ENCODE assay signal across 22 cellular contexts in the genomic region with DNA sequence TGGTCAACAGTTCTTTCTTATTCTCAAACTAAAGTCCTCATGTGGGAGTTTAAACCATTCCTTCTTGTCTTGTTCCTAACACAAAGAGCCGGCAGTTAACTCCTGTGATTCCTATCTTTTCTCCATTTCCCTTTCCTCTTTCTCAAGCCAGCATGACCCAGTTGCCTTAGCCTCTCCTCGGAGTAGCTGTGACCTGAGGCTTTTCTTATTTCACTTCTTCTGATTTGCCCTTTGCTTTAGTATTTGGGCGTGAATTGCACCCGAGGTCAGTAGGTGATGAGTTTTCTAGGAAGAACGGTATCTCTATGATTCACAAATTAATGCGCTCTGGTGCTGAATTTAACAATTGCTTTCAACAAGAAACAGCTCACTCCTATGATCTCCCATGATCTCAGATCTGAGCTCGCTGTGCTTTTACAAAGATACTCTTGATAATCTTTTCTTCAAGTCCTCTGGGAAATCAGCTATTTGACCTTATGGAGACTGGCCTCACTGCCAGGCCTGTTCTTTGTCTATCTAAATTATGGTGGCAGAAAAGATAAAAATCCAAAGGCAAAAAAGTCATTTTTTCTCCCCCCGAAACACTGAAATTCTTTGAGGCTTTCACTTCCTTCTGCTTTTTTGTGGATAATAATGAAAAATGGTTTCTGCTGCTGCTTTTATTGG.
DNase-seq lines count a peak whose midpoint lies in the region; ATAC-seq, FAIRE-seq and TF ChIP-seq lines count a peak whose summit lies in the region.
"Had no signal": no experiment of that assay in that cellular context is flagged by ENCODE, and none has a peak within 500 bp of the region (broad histone marks: within the 10 kb centered on the region; RNA-seq: fewer than 3 reads in every experiment).

No MANE protein-coding gene starts in this region.

- POLR2A ChIA-PET in activated CD4-positive, alpha-beta T cell treated with anti-CD3 and anti-CD28 coated beads for 36 hours (lab: Charles Lee): no interaction called here

- no peaks in the 10 kb centered on the region for H3K9me3 Mint-ChIP-seq in activated CD4-positive, alpha-beta T cell treated with anti-CD3 and anti-CD28 coated beads for 36 hours (ENCODE audit: low read depth)
- H3K9me3 Mint-ChIP-seq in activated naive CD4-positive, alpha-beta T cell treated with anti-CD3 and anti-CD28 coated beads, Interleukin-2, amount 50 U/mL, for 72 hours: peaks cover 7 to 9% of the 10 kb centered on the region in 2 donors

- intact Hi-C loops in activated CD4-positive, alpha-beta T cell treated with anti-CD3 and anti-CD28 coated beads for 36 hours (cut with DNase I, micrococcal nuclease): no loop called here

- no peaks in the 10 kb centered on the region for H3K4me1 ChIP-seq in parathyroid adenoma

- no peak overlapping the region for H3K27ac ChIP-seq in parathyroid adenoma
- H3K27ac ChIP-seq: KMS-11, suprapubic skin had no signal

- ATAC-seq in activated CD4-positive, alpha-beta T cell treated with anti-CD3 and anti-CD28 coated beads for 36 hours: no peak
- ATAC-seq in HG03354 (IDR thresholded peaks at IDR 0.05; ENCODE audit: poor library complexity, severe bottlenecking, unreplicated experiment): no peak
- no peak for ATAC-seq in HG03175 (IDR thresholded peaks at IDR 0.05; ENCODE audit: unreplicated experiment)
- no peak for ATAC-seq in activated naive CD4-positive, alpha-beta T cell treated with anti-CD3 and anti-CD28 coated beads, Interleukin-2, amount 50 U/mL, for 72 hours
- ATAC-seq: activated CD8-positive, alpha-beta T cell treated with anti-CD3 and anti-CD28 coated beads, Interleukin-2, amount 10 ng/mL, durations not matched to agents 7 days and 5 days; left colon had no signal

- H3K4me3 ChIP-seq in parathyroid adenoma (ENCODE audit: low read depth, low read length): no peak overlapping the region
- H3K4me3 ChIP-seq: suprapubic skin had no signal

- H3K27me3 Mint-ChIP-seq in activated CD4-positive, alpha-beta T cell treated with anti-CD3 and anti-CD28 coated beads for 36 hours: peaks cover 22% of the 10 kb centered on the region

- H3K36me3 ChIP-seq in parathyroid adenoma (ENCODE audit: control insufficient read depth, insufficient read depth, low read length): no peaks in the 10 kb centered on the region
- H3K36me3 ChIP-seq: suprapubic skin had no signal

- no peaks in the 10 kb centered on the region for H3K27me3 ChIP-seq in parathyroid adenoma (ENCODE audit: control insufficient read depth, insufficient read depth, low read length)
- H3K27me3 ChIP-seq: suprapubic skin had no signal

- H2AFZ ChIP-seq in parathyroid adenoma: peak overlapping the region; percentile 42

- no peaks in the 10 kb centered on the region for H3K9me3 ChIP-seq in parathyroid adenoma (ENCODE audit: control insufficient read depth, low read length)
- H3K9me3 ChIP-seq: suprapubic skin had no signal

- no peak overlapping the region for H3K4me2 ChIP-seq in parathyroid adenoma (ENCODE audit: low read length)
- H3K4me2 ChIP-seq: KMS-11 had no signal

- CTCF ChIA-PET in activated CD4-positive, alpha-beta T cell treated with anti-CD3 and anti-CD28 coated beads for 36 hours (lab: Charles Lee): interaction anchor here (0.9 kb wide), 1 partner anchor 135 kb away, joined by 3 read pairs; no protein-coding TSS in a partner anchor

- H3K79me2 ChIP-seq in parathyroid adenoma: no peaks in the 10 kb centered on the region

- H3K4me1 Mint-ChIP-seq in activated CD4-positive, alpha-beta T cell treated with anti-CD3 and anti-CD28 coated beads for 36 hours: no peaks in the 10 kb centered on the region
- H3K4me1 Mint-ChIP-seq: activated naive CD8-positive, alpha-beta T cell treated with anti-CD3 and anti-CD28 coated beads for 36 hours had no signal

- no peak overlapping the region for H3K9ac ChIP-seq in parathyroid adenoma
- H3K9ac ChIP-seq: KMS-11 had no signal

- no peak overlapping the region for H3K4me3 Mint-ChIP-seq in activated CD4-positive, alpha-beta T cell treated with anti-CD3 and anti-CD28 coated beads for 36 hours
- H3K4me3 Mint-ChIP-seq: activated CD8-positive, alpha-beta T cell treated with anti-CD3 and anti-CD28 coated beads, Interleukin-2, amount 10 ng/mL, durations not matched to agents 7 days and 5 days; activated naive CD8-positive, alpha-beta T cell treated with anti-CD3 and anti-CD28 coated beads for 36 hours; dendritic cell treated with granulocyte-macrophage colony-stimulating factor and Interleukin-4, amounts not matched to agents 40 ng/mL and 50 ng/mL, for 4 days had no signal

- H3K27ac Mint-ChIP-seq in activated CD4-positive, alpha-beta T cell treated with anti-CD3 and anti-CD28 coated beads for 36 hours: no peak overlapping the region
- no peak overlapping the region for H3K27ac Mint-ChIP-seq in activated naive CD4-positive, alpha-beta T cell treated with anti-CD3 and anti-CD28 coated beads, Interleukin-2, amount 50 U/mL, for 72 hours
- H3K27ac Mint-ChIP-seq: activated CD8-positive, alpha-beta T cell treated with anti-CD3 and anti-CD28 coated beads, Interleukin-2, amount 10 ng/mL, durations not matched to agents 7 days and 5 days; activated naive CD8-positive, alpha-beta T cell treated with anti-CD3 and anti-CD28 coated beads for 36 hours; dendritic cell treated with granulocyte-macrophage colony-stimulating factor and Interleukin-4, amounts not matched to agents 40 ng/mL and 50 ng/mL, for 4 days had no signal

- no peak for TF ChIP-seq CTCF in parathyroid adenoma (IDR thresholded peaks at IDR 0.05)

- H3K36me3 Mint-ChIP-seq in activated CD4-positive, alpha-beta T cell treated with anti-CD3 and anti-CD28 coated beads for 36 hours (ENCODE audit: low read depth): no peaks in the 10 kb centered on the region
- no peaks in the 10 kb centered on the region for H3K36me3 Mint-ChIP-seq in activated naive CD4-positive, alpha-beta T cell treated with anti-CD3 and anti-CD28 coated beads, Interleukin-2, amount 50 U/mL, for 72 hours
- H3K36me3 Mint-ChIP-seq: activated naive CD8-positive, alpha-beta T cell treated with anti-CD3 and anti-CD28 coated beads for 36 hours had no signal

- FAIRE-seq in endometrium (lab: Jason Lieb, UNC): peak; percentile 58

- DNase-seq in GDM1 (lab: John Stamatoyannopoulos, UW): peak; percentile 17
- DNase-seq in OCI-M1 (lab: John Stamatoyannopoulos, UW): peak; percentile 3
- no peak for DNase-seq in activated CD4-positive, alpha-beta T cell treated with anti-CD3 and anti-CD28 coated beads for 36 hours
- DNase-seq in activated naive CD4-positive, alpha-beta T cell treated with anti-CD3 and anti-CD28 coated beads, Interleukin-2, amount 50 U/mL, for 72 hours (ENCODE audit: low spot score in 2 of 2): no peak
- DNase-seq: activated CD4-positive, CD25-positive, alpha-beta regulatory T cell; activated CD8-positive, alpha-beta T cell treated with anti-CD3 and anti-CD28 coated beads, Interleukin-2, amount 10 ng/mL, durations not matched to agents 7 days and 5 days; activated naive CD8-positive, alpha-beta T cell treated with anti-CD3 and anti-CD28 coated beads for 36 hours; activated T-cell treated with anti-CD3 and anti-CD28 coated beads, Interleukin-2, amount 50 U/mL, for 48 hours; DND-41; erythroblast; left colon; NCI-H524; nucleus accumbens; retina; SHP77 treated with DMSO at 0.1 percent for 48 hours had no signal

Comparison
In these comparisons a context has a peak if more than half of its experiments do, and no peak if none do; other contexts are left out.
1. DNase-seq: peak in GDM1 (single experiment) and OCI-M1 (single experiment); none in activated CD4-positive, alpha-beta T cell treated with anti-CD3 and anti-CD28 coated beads for 36 hours (single experiment) and activated naive CD4-positive, alpha-beta T cell treated with anti-CD3 and anti-CD28 coated beads, Interleukin-2, amount 50 U/mL, for 72 hours (0 of 2).